Comparison of ENCODE assay signal across 8 cellular contexts in the genomic region with DNA sequence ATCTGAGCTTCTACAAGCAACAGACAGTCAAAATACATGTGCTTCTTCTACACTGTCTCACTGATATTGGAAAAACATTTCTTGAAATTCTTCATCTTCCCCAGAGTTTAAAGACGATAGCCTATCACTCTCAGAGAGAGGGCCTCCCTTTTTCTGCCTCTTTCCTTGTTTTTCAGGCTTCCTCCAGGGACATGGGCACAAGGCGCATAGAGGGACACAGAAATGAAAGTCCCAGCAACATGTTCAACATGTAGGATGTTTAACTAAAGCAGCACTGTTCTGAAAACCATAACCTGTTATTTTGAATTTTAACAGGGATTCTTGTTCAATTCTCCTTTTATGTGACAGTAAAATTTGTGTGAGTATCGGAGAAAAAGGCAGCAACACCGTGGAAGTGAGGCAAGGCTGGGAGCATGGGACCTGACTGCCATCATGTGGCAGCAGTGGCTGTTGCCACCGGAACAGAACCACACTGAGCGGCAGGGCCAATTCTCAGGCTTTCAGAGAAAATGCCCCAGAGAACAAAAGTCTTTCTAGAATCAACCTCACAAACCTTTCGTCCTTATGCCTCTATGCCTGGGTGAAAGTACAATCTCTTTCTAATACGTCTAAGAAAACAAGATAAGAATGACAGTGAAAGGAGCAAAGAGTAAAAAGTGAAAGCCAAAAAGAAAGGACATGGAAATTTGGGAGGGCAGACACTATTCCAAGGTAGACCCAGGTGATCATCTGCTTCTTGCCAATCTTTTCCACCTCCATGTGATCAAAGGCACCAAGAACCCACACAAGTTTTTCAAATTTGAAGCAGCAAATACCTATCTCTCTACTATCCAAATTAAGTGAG. TPM values are rescaled to one million over a fixed set of nuclear protein-coding genes. Genes with fewer than 3 reads are reported as not detected.
DNase-seq lines count a peak whose midpoint lies in the region; ATAC-seq, FAIRE-seq and TF ChIP-seq lines count a peak whose summit lies in the region.

No MANE protein-coding gene starts in this region.

- H3K36me3 ChIP-seq in BE2C (no peaks in the 10 kb centered on the region), small intestine (ENCODE audit: control insufficient read depth in 2 of 2, insufficient read depth in 2 of 2, low read length in 2 of 2) (no peaks in the 10 kb centered on the region)

- no peaks in the 10 kb centered on the region for H3K9me3 ChIP-seq in BE2C
- no peaks in the 10 kb centered on the region for H3K9me3 ChIP-seq in small intestine (ENCODE audit: control insufficient read depth, low read depth)

- no peak overlapping the region for H3K27ac ChIP-seq in small intestine (ENCODE audit: low read depth in 1 of 2, low read length in 1 of 2)

- peak overlapping the region; percentile 22 for H3K4me3 ChIP-seq in BE2C (ENCODE audit: low read depth, low read length)
- H3K4me3 ChIP-seq in astrocyte of the spinal cord (ENCODE audit: low read depth, low read length), result no peak overlapping the region
- no peak overlapping the region for H3K4me3 ChIP-seq in small intestine (ENCODE audit: low read depth in 1 of 2, low read length in 2 of 2)

- FAIRE-seq in small intestine (lab: Jason Lieb, UNC), result no peak

- ATAC-seq in GM21367 (IDR thresholded peaks at IDR 0.05; ENCODE audit: unreplicated experiment) (no peak), GM21529 (IDR thresholded peaks at IDR 0.05; ENCODE audit: unreplicated experiment) (no peak)

- H3K4me1 ChIP-seq in BE2C (peaks cover 5% of the 10 kb centered on the region; the same call in 1 of the 2 replicates), small intestine (ENCODE audit: control insufficient read depth in 2 of 2, insufficient read depth in 1 of 2, low read depth in 1 of 2, low read length in 1 of 2) (peaks cover 2 to 10% of the 10 kb centered on the region in 2 donors)

- 17 to 43% (median 36%) methylated on average over 8 of the region's 8 CpGs for WGBS in small intestine, 3 donors

- in situ Hi-C loops in GM13977 (cut with MboI; ENCODE audit: low pct_unique_long_range_greater_than_20kb, low sequenced_read_pairs, unreplicated experiment), result no loop called here
- in situ Hi-C loops in astrocyte of the spinal cord (cut with HindIII; ENCODE audit: low sequenced_read_pairs), result no loop called here

- peak; percentile 69 for DNase-seq in BE2C
- DNase-seq in GM13977 (ENCODE audit: low spot score), result peak; percentile 14
- DNase-seq in NCI-H1694 (lab: John Stamatoyannopoulos, UW), result peak; percentile 57
- peak; percentile 53 for DNase-seq in astrocyte of the spinal cord (ENCODE audit: low read depth, low spot score)
- DNase-seq in hypothalamus (lab: John Stamatoyannopoulos, UW), result peak in 45 of 51 donors; percentile 4 to 74 (median 38)
- DNase-seq in small intestine, result peak; percentile 79

- TF ChIP-seq CTCF in BE2C (IDR thresholded peaks at IDR 0.05; ENCODE audit: low read depth, low read length), result peak; percentile 97
- TF ChIP-seq CTCF in GM13977 (IDR thresholded peaks at IDR 0.05; ENCODE audit: extremely low read depth, insufficient read depth, missing control alignments), result peak; percentile 79
- TF ChIP-seq CTCF in astrocyte of the spinal cord (IDR thresholded peaks at IDR 0.05; ENCODE audit: low read depth, low read length), result peak; percentile 91

- H3K27me3 ChIP-seq in BE2C (no peaks in the 10 kb centered on the region), small intestine (ENCODE audit: control insufficient read depth in 2 of 2, insufficient read depth in 2 of 2, low read length in 2 of 2) (no peaks in the 10 kb centered on the region)

RNA-seq across cellular contexts. Expression of a gene that starts 54.5 kb away (rescaled TPM):
- polyA plus RNA-seq in BE2C (2012; ENCODE audit: insufficient read depth, insufficient read length, low read depth), result 21.5 TPM
- 10 to 100 TPM in 1 of 3 donors, 1 to 10 TPM in 2; 1.3 to 18.1 (median 4.6) TPM for polyA plus RNA-seq in small intestine

Comparison
In these comparisons a context has a peak if more than half of its experiments do, and no peak if none do; other contexts are left out.
1. DNase-seq: peak in every context shown above with its lines; median percentile 79 in small intestine; 69 in BE2C; 57 in NCI-H1694; 53 in astrocyte of the spinal cord; 38 in hypothalamus; 14 in GM13977.